ENCODE assay signal across 9 cellular contexts in the genomic region with DNA sequence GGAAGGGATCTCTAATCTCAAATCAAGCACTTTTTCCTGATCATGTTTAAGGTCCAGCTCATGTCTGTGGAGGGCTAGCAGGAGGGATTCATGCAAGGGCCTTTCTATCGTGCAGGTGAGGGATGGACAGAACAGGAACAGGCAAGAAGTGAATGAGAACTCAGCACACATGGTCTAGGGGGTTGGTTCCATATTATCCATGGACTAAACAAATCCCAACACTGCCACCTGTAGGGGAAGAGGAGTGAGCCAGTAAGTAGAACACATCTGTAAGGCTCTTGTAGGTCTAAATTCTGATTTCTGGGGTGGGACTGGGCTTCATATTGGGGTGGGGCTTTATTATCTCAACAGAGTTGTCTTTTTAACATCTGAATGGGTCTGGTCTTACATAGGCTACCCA.
A peak's percentile ranks its signal among the peaks of the same experiment; 100 is the strongest.
DNase-seq lines count a peak whose midpoint lies in the region; ATAC-seq, FAIRE-seq and TF ChIP-seq lines count a peak whose summit lies in the region.
"Had no signal": no experiment of that assay in that cellular context is flagged by ENCODE, and none has a peak within 500 bp of the region (broad histone marks: within the 10 kb centered on the region; RNA-seq: fewer than 3 reads in every experiment).

No MANE protein-coding gene starts in this region.

- H4K8ac ChIP-seq in H1 (ENCODE audit: extremely low read depth, insufficient read depth, low read length): no peak overlapping the region

- no peaks in the 10 kb centered on the region for H3K27me3 Mint-ChIP-seq in activated CD8-positive, alpha-beta T cell treated with anti-CD3 and anti-CD28 coated beads for 36 hours
- no peaks in the 10 kb centered on the region for H3K27me3 Mint-ChIP-seq in activated CD8-positive, alpha-beta T cell treated with anti-CD3 and anti-CD28 coated beads, Interleukin-2, amount 10 ng/mL, durations not matched to agents 7 days and 5 days (ENCODE audit: low read depth)

- no peak overlapping the region for H2BK12ac ChIP-seq in H1 (ENCODE audit: low read depth, low read length)

- WGBS in H1 (ENCODE audit: extremely low coverage in 1 of 2, insufficient coverage in 1 of 2, insufficient read length in 1 of 2, insufficient replicate concordance in 2 of 2, low coverage in 1 of 2, low lambda C conversion rate in 2 of 2, missing lambda C conversion rate in 1 of 2), 2 experiments: 68% methylated on average over 1 of the region's 1 CpG; no CpG with 5 or more reads in 1 of the 2 experiments

- no peaks in the 10 kb centered on the region for H3K79me2 ChIP-seq in H1 (ENCODE audit: control insufficient read depth in 1 of 2, insufficient read depth in 2 of 2, low read length in 2 of 2)

- H2AFZ ChIP-seq in H1 (ENCODE audit: low read length): 0 out of 2 replicates have a peak overlapping the region, but pooled peaks have one; percentile 70

- CTCF ChIA-PET in activated CD8-positive, alpha-beta T cell treated with anti-CD3 and anti-CD28 coated beads for 36 hours (lab: Charles Lee): interaction anchor here (0.7 to 4.7 kb wide), 6 partner anchors 11 to 43 kb away, joined by 3 to 37 read pairs (median 3); no protein-coding TSS in a partner anchor
- CTCF ChIA-PET in activated CD8-positive, alpha-beta T cell treated with anti-CD3 and anti-CD28 coated beads, Interleukin-2, amount 10 ng/mL, durations not matched to agents 7 days and 5 days (lab: Charles Lee): interaction anchor here (1.3 to 2.1 kb wide), 3 partner anchors 12 to 248 kb away, joined by 3 to 15 read pairs (median 3); no protein-coding TSS in a partner anchor
- CTCF ChIA-PET in H1 (lab: Charles Lee; ENCODE audit: partially characterized antibody): interaction anchor here (0.6 to 4.0 kb wide), 22 partner anchors 9 to 248 kb away, joined by 3 to 24 read pairs (median 4); a partner anchor contains a TSS

- H2BK5ac ChIP-seq in H1 (ENCODE audit: low read depth, low read length): no peak overlapping the region

- H3K27me3 ChIP-seq in H1 (replicated peaks in 1 of 4; ENCODE audit: control insufficient read depth in 3 of 4, extremely low read depth in 1 of 4, insufficient read depth in 3 of 4, low read length in 3 of 4): no peaks in the 10 kb centered on the region

- POLR2A ChIA-PET in activated CD8-positive, alpha-beta T cell treated with anti-CD3 and anti-CD28 coated beads for 36 hours (lab: Charles Lee): interaction anchor here (1.2 kb wide), 1 partner anchor 11 kb away, joined by 4 read pairs; no protein-coding TSS in a partner anchor
- POLR2A ChIA-PET in activated CD8-positive, alpha-beta T cell treated with anti-CD3 and anti-CD28 coated beads, Interleukin-2, amount 10 ng/mL, durations not matched to agents 7 days and 5 days (lab: Charles Lee): no interaction called here
- POLR2A ChIA-PET in H1 (lab: Charles Lee; ENCODE audit: partially characterized antibody): interaction anchor here (1.8 kb wide), 1 partner anchor 12 kb away, joined by 4 read pairs; no protein-coding TSS in a partner anchor

- intact Hi-C loops in activated CD8-positive, alpha-beta T cell treated with anti-CD3 and anti-CD28 coated beads for 36 hours (cut with micrococcal nuclease): no loop called here

- H3K18ac ChIP-seq in H1 (ENCODE audit: extremely low read depth, low read length): no peak overlapping the region

- no peak overlapping the region for H3K4me3 Mint-ChIP-seq in activated CD8-positive, alpha-beta T cell treated with anti-CD3 and anti-CD28 coated beads for 36 hours
- no peak overlapping the region for H3K4me3 Mint-ChIP-seq in activated CD8-positive, alpha-beta T cell treated with anti-CD3 and anti-CD28 coated beads, Interleukin-2, amount 10 ng/mL, durations not matched to agents 7 days and 5 days

- no peak overlapping the region for H2BK15ac ChIP-seq in H1 (ENCODE audit: low read length)

- no peak overlapping the region for H2BK120ac ChIP-seq in H1 (replicated peaks; ENCODE audit: low read depth, low read length)

- no peaks in the 10 kb centered on the region for H4K20me1 ChIP-seq in H1 (replicated peaks in 1 of 2; ENCODE audit: control insufficient read depth in 1 of 2, insufficient read depth in 2 of 2, low read length in 2 of 2)

- no peak overlapping the region for H3K27ac ChIP-seq in H1 (ENCODE audit: low read depth, low read length)

- no peaks in the 10 kb centered on the region for H3K9me3 Mint-ChIP-seq in activated CD8-positive, alpha-beta T cell treated with anti-CD3 and anti-CD28 coated beads for 36 hours
- H3K9me3 Mint-ChIP-seq in activated CD8-positive, alpha-beta T cell treated with anti-CD3 and anti-CD28 coated beads, Interleukin-2, amount 10 ng/mL, durations not matched to agents 7 days and 5 days (ENCODE audit: insufficient read depth): no peaks in the 10 kb centered on the region

- TF ChIP-seq CTCF in activated CD8-positive, alpha-beta T cell treated with anti-CD3 and anti-CD28 coated beads for 36 hours (IDR thresholded peaks at IDR 0.05): no peak
- TF ChIP-seq CTCF in H1 (IDR thresholded peaks at IDR 0.05; ENCODE audit: control extremely low read depth in 1 of 3, insufficient read depth in 1 of 3, low read depth in 1 of 3, low read length in 3 of 3): peak in 2 of 3 experiments; percentile 55 to 68; a peak in 2 of 4 replicates

- peaks cover 0 to 2% (median 0%) of the 10 kb centered on the region in 4 experiments; a peak in 1 of 7 replicates for H3K4me1 ChIP-seq in H1 (replicated peaks in 1 of 4; ENCODE audit: control insufficient read depth in 3 of 4, insufficient read depth in 4 of 4, low read length in 3 of 4)

- H3K4me3 ChIP-seq in H1 (ENCODE audit: extremely low read depth in 1 of 4, insufficient read depth in 2 of 4, low read depth in 3 of 4, low read length in 4 of 4): no peak overlapping the region

- H3K9me3 ChIP-seq in H1 (ENCODE audit: insufficient read depth in 2 of 2, low read depth in 1 of 2, low read length in 1 of 2): no peaks in the 10 kb centered on the region

- no peak overlapping the region for H3K27ac Mint-ChIP-seq in activated CD8-positive, alpha-beta T cell treated with anti-CD3 and anti-CD28 coated beads for 36 hours
- no peak overlapping the region for H3K27ac Mint-ChIP-seq in activated CD8-positive, alpha-beta T cell treated with anti-CD3 and anti-CD28 coated beads, Interleukin-2, amount 10 ng/mL, durations not matched to agents 7 days and 5 days

- no peak overlapping the region for H3K14ac ChIP-seq in H1 (ENCODE audit: insufficient read length)

- no peaks in the 10 kb centered on the region for H3K36me3 Mint-ChIP-seq in activated CD8-positive, alpha-beta T cell treated with anti-CD3 and anti-CD28 coated beads for 36 hours (ENCODE audit: low read depth)
- H3K36me3 Mint-ChIP-seq in activated CD8-positive, alpha-beta T cell treated with anti-CD3 and anti-CD28 coated beads, Interleukin-2, amount 10 ng/mL, durations not matched to agents 7 days and 5 days (ENCODE audit: low read depth): no peaks in the 10 kb centered on the region

- H3K56ac ChIP-seq in H1 (replicated peaks; ENCODE audit: insufficient read length, low read depth, low read length): no peak overlapping the region

- H3K23me2 ChIP-seq in H1 (ENCODE audit: low read depth, low read length): no peaks in the 10 kb centered on the region

- no peaks in the 10 kb centered on the region for H3K36me3 ChIP-seq in H1 (ENCODE audit: control insufficient read depth in 2 of 4, insufficient read depth in 4 of 4, low read length in 3 of 4)

- no peak overlapping the region for H2AK5ac ChIP-seq in H1 (ENCODE audit: low read depth, low read length)

- H3K79me1 ChIP-seq in H1 (ENCODE audit: low read depth, low read length): no peaks in the 10 kb centered on the region

- no peak overlapping the region for H2BK20ac ChIP-seq in H1 (ENCODE audit: low read length)

- H4K91ac ChIP-seq in H1 (replicated peaks; ENCODE audit: insufficient read length, low read length): no peak overlapping the region

- H3K9ac ChIP-seq in H1 (replicated peaks in 1 of 4; ENCODE audit: extremely low read depth in 1 of 4, low read depth in 3 of 4, low read length in 3 of 4): no peak overlapping the region

- TF ChIP-seq POLR2A in H1 (IDR thresholded peaks at IDR 0.05; ENCODE audit: control extremely low read depth in 1 of 2, low read depth in 2 of 2, low read length in 2 of 2): no peak

- TF ChIP-seq RAD21 in H1 (IDR thresholded peaks at IDR 0.05 in 1 of 2, conservative IDR thresholded peaks at IDR 0.05 in 1 of 2; ENCODE audit: low read depth in 2 of 2, low read length in 2 of 2): peak; percentile 29 to 35

- peak; percentile 73 for FAIRE-seq in H1 (lab: Jason Lieb, UNC)

- ATAC-seq in activated CD8-positive, alpha-beta T cell treated with anti-CD3 and anti-CD28 coated beads for 36 hours: peak; percentile 49
- ATAC-seq in activated CD8-positive, alpha-beta T cell treated with anti-CD3 and anti-CD28 coated beads, Interleukin-2, amount 10 ng/mL, durations not matched to agents 7 days and 5 days: no peak
- ATAC-seq in HG02973 (IDR thresholded peaks at IDR 0.05; ENCODE audit: unreplicated experiment): no peak
- no peak for ATAC-seq in GM21526 (IDR thresholded peaks at IDR 0.05; ENCODE audit: low FRiP score, unreplicated experiment)
- ATAC-seq in GM21447 (IDR thresholded peaks at IDR 0.05; ENCODE audit: unreplicated experiment): no peak

- peak; percentile 17 for DNase-seq in activated CD8-positive, alpha-beta T cell treated with anti-CD3 and anti-CD28 coated beads for 36 hours
- no peak for DNase-seq in activated CD8-positive, alpha-beta T cell treated with anti-CD3 and anti-CD28 coated beads, Interleukin-2, amount 10 ng/mL, durations not matched to agents 7 days and 5 days
- peak; percentile 41 for DNase-seq in NAMALWA (ENCODE audit: low spot score)
- DNase-seq in H1 (ENCODE audit: low read depth in 1 of 2, low spot score in 2 of 2): no peak
- DNase-seq in stromal cell of bone marrow (ENCODE audit: low read depth): peak; percentile 4
- DNase-seq: Right ventricle myocardium superior had no signal

- no peak overlapping the region for H3K4ac ChIP-seq in H1 (replicated peaks; ENCODE audit: insufficient read length, low read depth, low read length)

- H4K5ac ChIP-seq in H1 (ENCODE audit: insufficient read length, low read depth, low read length): no peak overlapping the region

- H3K4me1 Mint-ChIP-seq in activated CD8-positive, alpha-beta T cell treated with anti-CD3 and anti-CD28 coated beads for 36 hours (ENCODE audit: low read depth): peaks cover 19% of the 10 kb centered on the region
- H3K4me1 Mint-ChIP-seq in activated CD8-positive, alpha-beta T cell treated with anti-CD3 and anti-CD28 coated beads, Interleukin-2, amount 10 ng/mL, durations not matched to agents 7 days and 5 days (ENCODE audit: low read depth): peaks cover 18% of the 10 kb centered on the region

- H3K4me2 ChIP-seq in H1 (ENCODE audit: insufficient read depth in 1 of 2, low read depth in 2 of 2, low read length in 2 of 2): no peak overlapping the region

- H3K23ac ChIP-seq in H1 (ENCODE audit: insufficient read length): no peak overlapping the region

- TF ChIP-seq EP300 in H1 (IDR thresholded peaks at IDR 0.05; ENCODE audit: borderline replicate concordance in 1 of 2, low read depth in 2 of 2, low read length in 2 of 2): no peak

TF ChIP-seq in H1, 55 proteins besides CTCF, POLR2A, EP300 and RAD21 (continues in another document):
- TF ChIP-seq GTF2F1 (IDR thresholded peaks at IDR 0.05; ENCODE audit: borderline replicate concordance, low read depth, low read length) (no peak), SAP30 (IDR thresholded peaks at IDR 0.05; ENCODE audit: insufficient read depth, insufficient replicate concordance, low read length) (no peak), CBX8 (IDR thresholded peaks at IDR 0.05; ENCODE audit: borderline replicate concordance, low read depth, low read length) (no peak)

Comparison
In these comparisons a context has a peak if more than half of its experiments do, and no peak if none do; other contexts are left out.
1. DNase-seq: peak in activated CD8-positive, alpha-beta T cell treated with anti-CD3 and anti-CD28 coated beads for 36 hours (single experiment), NAMALWA (single experiment) and stromal cell of bone marrow (single experiment); none in activated CD8-positive, alpha-beta T cell treated with anti-CD3 and anti-CD28 coated beads, Interleukin-2, amount 10 ng/mL, durations not matched to agents 7 days and 5 days (single experiment) and H1 (0 of 2).